25 cellular contexts compared by ENCODE assay signal in genomic region chr10:87757685-87758084, GRCh38.
"Had no signal": no experiment of that assay in that cellular context is flagged by ENCODE, and none has a peak within 500 bp of the region (broad histone marks: within the 10 kb centered on the region; RNA-seq: fewer than 3 reads in every experiment).

No MANE protein-coding gene starts in this region.

- H3K27me3 ChIP-seq: brain microvascular endothelial cell, cardiac muscle cell, MG63, SJCRH30 had no signal

- ATAC-seq: activated CD4-positive, CD25-positive, alpha-beta regulatory T cell treated with anti-CD3 and anti-CD28 coated beads, Interleukin-2, amount 50 U/mL, for 24 hours; activated CD8-positive, alpha-beta T cell treated with anti-CD3 and anti-CD28 coated beads for 36 hours; activated T-helper 17 cell treated with anti-CD3 and anti-CD28 coated beads, Interleukin-2, amount 50 U/mL, for 72 hours had no signal

- H3K9me3 ChIP-seq: MG63, SJCRH30, SK-N-SH had no signal

- H3K27ac ChIP-seq: brain microvascular endothelial cell, cardiac muscle cell, SJCRH30 had no signal

- H3K4me3 ChIP-seq: cardiac muscle cell, MG63, SJCRH30 had no signal

- H3K9me3 Mint-ChIP-seq: activated CD8-positive, alpha-beta T cell treated with anti-CD3 and anti-CD28 coated beads for 36 hours; activated naive CD4-positive, alpha-beta T cell treated with anti-CD3 and anti-CD28 coated beads, Interleukin-2, amount 10 ng/mL, durations not matched to agents 7 days and 5 days; activated naive CD8-positive, alpha-beta T cell treated with anti-CD3 and anti-CD28 coated beads for 36 hours; activated T-helper 17 cell treated with anti-CD3 and anti-CD28 coated beads, Interleukin-2, amount 50 U/mL, for 72 hours had no signal

- H3K4me1 ChIP-seq: SJCRH30 had no signal

- H3K4me3 Mint-ChIP-seq: activated CD8-positive, alpha-beta T cell treated with anti-CD3 and anti-CD28 coated beads for 36 hours; activated naive CD4-positive, alpha-beta T cell treated with anti-CD3 and anti-CD28 coated beads, Interleukin-2, amount 10 ng/mL, durations not matched to agents 7 days and 5 days; activated naive CD8-positive, alpha-beta T cell treated with anti-CD3 and anti-CD28 coated beads for 36 hours; activated T-helper 17 cell treated with anti-CD3 and anti-CD28 coated beads, Interleukin-2, amount 50 U/mL, for 72 hours had no signal

- DNase-seq: activated CD4-positive, alpha-beta T cell treated with anti-CD3 and anti-CD28 coated beads for 4 hours; activated CD8-positive, alpha-beta memory T cell treated with anti-CD3 and anti-CD28 coated beads, Interleukin-2, amount 50 U/mL, for 4 hours; activated CD8-positive, alpha-beta T cell treated with anti-CD3 and anti-CD28 coated beads for 36 hours; activated gamma-delta T cell; activated naive CD4-positive, alpha-beta T cell treated with anti-CD3 and anti-CD28 coated beads, Interleukin-2, amount 10 ng/mL, durations not matched to agents 7 days and 5 days; activated naive CD8-positive, alpha-beta T cell treated with anti-CD3 and anti-CD28 coated beads for 36 hours; activated T-cell treated with anti-CD3 and anti-CD28 coated beads, Interleukin-2, amount 50 U/mL, for 1 hour; brain microvascular endothelial cell; KG1; MG63; MV-4-11; NCI-H1092 treated with DMSO at 0.1 percent for 48 hours; NCI-H1417 treated with DMSO at 0.1 percent for 48 hours; NCI-H1694; NCI-H2029; NCI-H2107; NCI-H345; NCI-H510A; NCI-H526 treated with DMSO at 0.1 percent for 48 hours; NCI-H82; SJCRH30; SK-N-SH had no signal

- H3K27ac Mint-ChIP-seq: activated naive CD4-positive, alpha-beta T cell treated with anti-CD3 and anti-CD28 coated beads, Interleukin-2, amount 10 ng/mL, durations not matched to agents 7 days and 5 days; activated naive CD8-positive, alpha-beta T cell treated with anti-CD3 and anti-CD28 coated beads for 36 hours; activated T-helper 17 cell treated with anti-CD3 and anti-CD28 coated beads, Interleukin-2, amount 50 U/mL, for 72 hours had no signal
